In genomic region chr20:1748777-1749176, GRCh38 we compare ENCODE assay signal across 8 cellular contexts.
"Had no signal": no experiment of that assay in that cellular context is flagged by ENCODE, and none has a peak within 500 bp of the region (broad histone marks: within the 10 kb centered on the region; RNA-seq: fewer than 3 reads in every experiment).

No MANE protein-coding gene starts in this region.

- DNase-seq: GDM1, GF-D8 had no signal

- FAIRE-seq: G401.6, GM12878, GM12891, GM12892, GM18507, GM19239 had no signal

- ATAC-seq: GM12878 had no signal

- H3K4me3 ChIP-seq: GM12878 had no signal
